In the genomic region with DNA sequence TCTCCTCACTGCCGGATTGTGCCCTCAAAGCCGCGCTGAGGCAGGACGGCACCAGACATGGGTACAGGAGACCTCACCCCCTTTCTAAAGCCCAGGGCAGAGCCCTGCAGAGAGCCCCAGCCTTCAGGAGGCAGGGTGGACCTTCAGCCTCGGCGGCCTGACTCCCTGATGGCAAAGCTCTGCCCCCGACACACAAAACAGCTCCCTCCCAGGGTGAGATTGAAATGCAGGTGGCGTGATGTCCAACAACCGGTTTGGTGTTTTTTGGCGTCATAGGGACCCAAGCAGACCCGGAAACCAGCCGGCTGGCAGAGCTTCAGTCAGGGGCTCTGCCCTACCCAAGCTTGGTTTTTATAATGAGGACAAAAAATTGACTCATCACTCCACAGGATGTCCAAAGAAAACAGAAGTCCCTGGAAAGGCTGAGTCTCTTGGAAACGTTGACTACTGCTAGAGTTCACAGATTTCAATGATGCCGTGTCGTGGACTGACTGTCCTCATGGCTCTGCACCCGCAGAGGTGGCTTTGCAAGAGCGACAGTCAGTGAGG, we compare ENCODE assay signal across 33 cellular contexts.
A peak's percentile ranks its signal among the peaks of the same experiment; 100 is the strongest.
DNase-seq lines count a peak whose midpoint lies in the region; ATAC-seq and TF ChIP-seq lines count a peak whose summit lies in the region.
"Had no signal": no experiment of that assay in that cellular context is flagged by ENCODE, and none has a peak within 500 bp of the region (broad histone marks: within the 10 kb centered on the region; RNA-seq: fewer than 3 reads in every experiment).

No MANE protein-coding gene starts in this region.

- H3K4me2 ChIP-seq in neuronal stem cell (ENCODE audit: insufficient read depth, low read length, poor library complexity, severe bottlenecking) = no peak overlapping the region
- H3K4me2 ChIP-seq: A549 had no signal

- H3K14ac ChIP-seq in neuronal stem cell (ENCODE audit: low read length) = peak overlapping the region; percentile 42

- H2BK15ac ChIP-seq in neuronal stem cell (ENCODE audit: low read length) = no peak overlapping the region

- H3K4me3 Mint-ChIP-seq in chondrocyte (ENCODE audit: unreplicated experiment) = no peak overlapping the region
- H3K4me3 Mint-ChIP-seq: activated B cell treated with CpG ODN at 0.5 μM for 24 hours; activated naive CD8-positive, alpha-beta T cell treated with anti-CD3 and anti-CD28 coated beads, Interleukin-2, amount 10 ng/mL, durations not matched to agents 7 days and 5 days; activated T-cell treated with anti-CD3 and anti-CD28 coated beads, Interleukin-2, amount 50 U/mL, for 24 hours; CD8-positive, alpha-beta memory T cell; nephron had no signal

- DNase-seq in AG08395 (ENCODE audit: low spot score) = peak; percentile 53
- peak; percentile 89 for DNase-seq in MG63
- no peak for DNase-seq in chondrocyte (ENCODE audit: low spot score)
- no peak for DNase-seq in neuronal stem cell (ENCODE audit: low spot score)
- DNase-seq in GM10248 (ENCODE audit: extremely low spot score) = no peak
- DNase-seq in vagina (ENCODE audit: extremely low spot score in 2 of 2) = no peak
- DNase-seq in activated effector memory CD4-positive, alpha-beta T cell treated with anti-CD3 and anti-CD28 coated beads, Interleukin-2, amount 50 U/mL, for 16 hours = no peak
- DNase-seq: activated B cell treated with CpG ODN at 0.5 μM for 24 hours; activated CD4-positive, alpha-beta T cell treated with anti-CD3 and anti-CD28 coated beads, Interleukin-2, amount 50 U/mL, for 1 hour; activated gamma-delta T cell treated with Interleukin-2 at 50 U/mL for 16 hours; activated naive CD8-positive, alpha-beta T cell treated with anti-CD3 and anti-CD28 coated beads, Interleukin-2, amount 10 ng/mL, durations not matched to agents 7 days and 5 days; activated T-cell treated with anti-CD3 and anti-CD28 coated beads, Interleukin-2, amount 50 U/mL, for 24 hours; aorta; caudate nucleus; CD8-positive, alpha-beta memory T cell; cortex of kidney; erythroblast; heart right ventricle; NCI-H1092 treated with DMSO at 0.1 percent for 48 hours; NCI-H1930; NCI-H2171 treated with DMSO at 0.1 percent for 48 hours; NCI-H510A; RPMI8226; small intestine; stimulated activated naive CD8-positive, alpha-beta T cell treated with anti-CD3 and anti-CD28 coated beads, Interleukin-15, Interleukin-2, amounts not matched to agents 100 U/mL and 50 U/mL, for 24 hours; T-helper 1 cell; testis had no signal

- H3K18ac ChIP-seq in neuronal stem cell (ENCODE audit: low read length) = peak overlapping the region; percentile 63

- H3K4me3 ChIP-seq in MG63 (peak overlapping the region; percentile 2; the same call in 1 of the 2 replicates), neuronal stem cell (ENCODE audit: low read length in 2 of 2) (no peak overlapping the region), vagina (no peak overlapping the region)
- H3K4me3 ChIP-seq: A549, heart right ventricle, lung, ovary, testis had no signal

- H3K27me3 ChIP-seq in MG63 = no peaks in the 10 kb centered on the region; the same call in none of the 2 replicates
- peaks cover 0 to 5% (median 0%) of the 10 kb centered on the region in 3 experiments for H3K27me3 ChIP-seq in neuronal stem cell (ENCODE audit: control insufficient read depth in 3 of 3, insufficient read depth in 3 of 3, low read depth in 1 of 3, low read length in 3 of 3)
- no peaks in the 10 kb centered on the region for H3K27me3 ChIP-seq in vagina
- H3K27me3 ChIP-seq: foreskin keratinocyte, ovary, testis had no signal

- WGBS in neuronal stem cell (ENCODE audit: extremely low coverage in 2 of 2, insufficient read length in 2 of 2, insufficient replicate concordance in 1 of 2), 2 donors = no CpG with 5 or more reads among the region's 17 CpGs

- no peak overlapping the region for H3K23ac ChIP-seq in neuronal stem cell (ENCODE audit: low read depth, low read length, poor library complexity)

- POLR2A ChIA-PET in GM10248 (lab: Yijun Ruan, JAX) = no interaction called here

- TF ChIP-seq CTCF in chondrocyte (IDR thresholded peaks at IDR 0.05) (no peak), GM10248 (IDR thresholded peaks at IDR 0.05; ENCODE audit: control extremely low read depth, extremely low read depth, low read depth, missing control alignments) (no peak), vagina (IDR thresholded peaks at IDR 0.05) (no peak)

- no peaks in the 10 kb centered on the region for H3K36me3 ChIP-seq in MG63
- peaks cover 0 to 2% of the 10 kb centered on the region in 2 donors for H3K36me3 ChIP-seq in neuronal stem cell (replicated peaks in 1 of 2; ENCODE audit: control insufficient read depth in 2 of 2, insufficient read depth in 2 of 2, low read length in 2 of 2)
- no peaks in the 10 kb centered on the region for H3K36me3 ChIP-seq in vagina
- H3K36me3 ChIP-seq: heart right ventricle, ovary had no signal

- ATAC-seq in GM21576 (IDR thresholded peaks at IDR 0.05; ENCODE audit: unreplicated experiment) = no peak
- ATAC-seq: A549; foreskin keratinocyte; stimulated activated naive CD8-positive, alpha-beta T cell treated with anti-CD3 and anti-CD28 coated beads, Interleukin-15, Interleukin-2, amounts not matched to agents 100 U/mL and 50 U/mL, for 24 hours had no signal

- H3K27ac Mint-ChIP-seq in chondrocyte (ENCODE audit: unreplicated experiment) = peak overlapping the region; percentile 28
- H3K27ac Mint-ChIP-seq: activated B cell treated with CpG ODN at 0.5 μM for 24 hours; activated naive CD8-positive, alpha-beta T cell treated with anti-CD3 and anti-CD28 coated beads, Interleukin-2, amount 10 ng/mL, durations not matched to agents 7 days and 5 days; activated T-cell treated with anti-CD3 and anti-CD28 coated beads, Interleukin-2, amount 50 U/mL, for 24 hours; CD8-positive, alpha-beta memory T cell; nephron had no signal

- H4K8ac ChIP-seq in neuronal stem cell (ENCODE audit: low read depth, low read length) = no peak overlapping the region

- H4K91ac ChIP-seq in neuronal stem cell (ENCODE audit: low read depth, low read length, poor library complexity) = no peak overlapping the region

- no peak overlapping the region for H2BK120ac ChIP-seq in neuronal stem cell (ENCODE audit: low read depth, low read length)

- H3K9me3 Mint-ChIP-seq in chondrocyte (ENCODE audit: low read depth) = no peaks in the 10 kb centered on the region
- H3K9me3 Mint-ChIP-seq: activated B cell treated with CpG ODN at 0.5 μM for 24 hours, nephron had no signal

- H3K4me1 ChIP-seq in neuronal stem cell (ENCODE audit: control insufficient read depth in 2 of 2, insufficient read depth in 1 of 2, low read depth in 1 of 2, low read length in 2 of 2) (no peaks in the 10 kb centered on the region), vagina (peaks cover 9% of the 10 kb centered on the region)
- H3K4me1 ChIP-seq: A549, heart right ventricle, testis had no signal

- no peaks in the 10 kb centered on the region for H3K36me3 Mint-ChIP-seq in chondrocyte (ENCODE audit: low read depth)
- H3K36me3 Mint-ChIP-seq: activated naive CD8-positive, alpha-beta T cell treated with anti-CD3 and anti-CD28 coated beads, Interleukin-2, amount 10 ng/mL, durations not matched to agents 7 days and 5 days; CD8-positive, alpha-beta memory T cell had no signal

- H2AK5ac ChIP-seq in neuronal stem cell (ENCODE audit: low read depth, low read length) = no peak overlapping the region

- intact Hi-C loops in vagina (cut with DNase I) = no loop called here

- no peak overlapping the region for H3K9ac ChIP-seq in neuronal stem cell (ENCODE audit: low read depth, low read length, poor library complexity)

- H2BK5ac ChIP-seq in neuronal stem cell (ENCODE audit: low read length) = no peak overlapping the region

- H2AFZ ChIP-seq in neuronal stem cell (ENCODE audit: low read length) = no peak overlapping the region

- H2BK12ac ChIP-seq in neuronal stem cell (ENCODE audit: low read length) = no peak overlapping the region

- no peaks in the 10 kb centered on the region for H3K79me1 ChIP-seq in neuronal stem cell (ENCODE audit: low read depth, low read length)

- no peak for TF ChIP-seq POLR2A in vagina (IDR thresholded peaks at IDR 0.05)

- H3K27me3 Mint-ChIP-seq in chondrocyte (ENCODE audit: low read depth) = peaks cover 3% of the 10 kb centered on the region
- H3K27me3 Mint-ChIP-seq: activated B cell treated with CpG ODN at 0.5 μM for 24 hours; activated naive CD8-positive, alpha-beta T cell treated with anti-CD3 and anti-CD28 coated beads, Interleukin-2, amount 10 ng/mL, durations not matched to agents 7 days and 5 days; activated T-cell treated with anti-CD3 and anti-CD28 coated beads, Interleukin-2, amount 50 U/mL, for 24 hours; CD8-positive, alpha-beta memory T cell had no signal

- H3K27ac ChIP-seq in neuronal stem cell (replicated peaks; ENCODE audit: low read length) (no peak overlapping the region), vagina (no peak overlapping the region)
- H3K27ac ChIP-seq: A549, foreskin keratinocyte, heart right ventricle, ovary, testis had no signal

- no peak overlapping the region for H3K4ac ChIP-seq in neuronal stem cell (ENCODE audit: low read length)

- CTCF ChIA-PET in GM10248 (lab: Yijun Ruan, JAX) = no interaction called here

- H3K4me1 Mint-ChIP-seq in chondrocyte (ENCODE audit: low read depth) = peaks cover 11% of the 10 kb centered on the region
- H3K4me1 Mint-ChIP-seq: activated B cell treated with CpG ODN at 0.5 μM for 24 hours; activated naive CD8-positive, alpha-beta T cell treated with anti-CD3 and anti-CD28 coated beads, Interleukin-2, amount 10 ng/mL, durations not matched to agents 7 days and 5 days; CD8-positive, alpha-beta memory T cell had no signal

- H3K9me3 ChIP-seq in MG63 (no peaks in the 10 kb centered on the region), neuronal stem cell (replicated peaks in 1 of 2; ENCODE audit: control insufficient read depth in 2 of 2, insufficient read depth in 1 of 2, low read depth in 1 of 2, low read length in 2 of 2) (peaks cover 0 to 5% of the 10 kb centered on the region in 2 donors), vagina (no peaks in the 10 kb centered on the region)
- H3K9me3 ChIP-seq: ovary, testis had no signal

Comparison
In these comparisons a context has a peak if more than half of its experiments do, and no peak if none do; other contexts are left out.
1. DNase-seq: peak in AG08395 (single experiment) and MG63 (single experiment); none in chondrocyte (single experiment), neuronal stem cell (single experiment), GM10248 (single experiment), vagina (0 of 2) and activated effector memory CD4-positive, alpha-beta T cell treated with anti-CD3 and anti-CD28 coated beads, Interleukin-2, amount 50 U/mL, for 16 hours (single experiment).